ENCODE assay signal across 8 cellular contexts in genomic region chr1:156920233-156921052, GRCh38. TPM values are rescaled to one million over a fixed set of nuclear protein-coding genes. Genes with fewer than 3 reads are reported as not detected.
A peak's percentile ranks its signal among the peaks of the same experiment; 100 is the strongest.
DNase-seq lines count a peak whose midpoint lies in the region; ATAC-seq and TF ChIP-seq lines count a peak whose summit lies in the region.

TSS of gene LRRC71 (plus strand) at chr1:156920632. CDS start at chr1:156920804, 172 bp downstream.

- TF ChIP-seq CTCF in left lung (IDR thresholded peaks at IDR 0.05), result peak; percentile 84 to 86

- H3K36me3 ChIP-seq in ES-I3 (ENCODE audit: insufficient read depth, low read length) (no peaks in the 10 kb centered on the region; the same call in 1 of the 2 replicates), left lung (peaks cover 0 to under 1% of the 10 kb centered on the region in 2 donors)

- peaks cover 6% of the 10 kb centered on the region for H3K4me1 Mint-ChIP-seq in activated CD4-positive, alpha-beta T cell treated with anti-CD3 and anti-CD28 coated beads for 36 hours
- H3K4me1 Mint-ChIP-seq in dendritic cell treated with granulocyte-macrophage colony-stimulating factor and Interleukin-4, amounts not matched to agents 40 ng/mL and 50 ng/mL, for 4 days (ENCODE audit: low read depth), result peaks cover 22% of the 10 kb centered on the region

- H3K9ac ChIP-seq in ES-I3 (ENCODE audit: low read depth, low read length), result peak within 1 kb of the TSS; percentile 44; the same call in 1 of the 2 replicates

- H3K27me3 Mint-ChIP-seq in activated CD4-positive, alpha-beta T cell treated with anti-CD3 and anti-CD28 coated beads for 36 hours, result peaks cover 57% of the 10 kb centered on the region
- H3K27me3 Mint-ChIP-seq in dendritic cell treated with granulocyte-macrophage colony-stimulating factor and Interleukin-4, amounts not matched to agents 40 ng/mL and 50 ng/mL, for 4 days, result peaks cover 75% of the 10 kb centered on the region

- H3K27ac Mint-ChIP-seq in activated CD4-positive, alpha-beta T cell treated with anti-CD3 and anti-CD28 coated beads for 36 hours, result no peak within 1 kb of the TSS
- H3K27ac Mint-ChIP-seq in dendritic cell treated with granulocyte-macrophage colony-stimulating factor and Interleukin-4, amounts not matched to agents 40 ng/mL and 50 ng/mL, for 4 days, result no peak within 1 kb of the TSS

- no peak within 1 kb of the TSS for H3K27ac ChIP-seq in left lung

- H3K27me3 ChIP-seq in left lung, result peaks cover 49 to 76% of the 10 kb centered on the region in 2 donors

- no peaks in the 10 kb centered on the region for H3K9me3 Mint-ChIP-seq in activated CD4-positive, alpha-beta T cell treated with anti-CD3 and anti-CD28 coated beads for 36 hours (ENCODE audit: low read depth)
- H3K9me3 Mint-ChIP-seq in dendritic cell treated with granulocyte-macrophage colony-stimulating factor and Interleukin-4, amounts not matched to agents 40 ng/mL and 50 ng/mL, for 4 days, result no peaks in the 10 kb centered on the region

- H3K4me3 ChIP-seq in left lung, result no peak within 1 kb of the TSS

- H3K36me3 Mint-ChIP-seq in activated CD4-positive, alpha-beta T cell treated with anti-CD3 and anti-CD28 coated beads for 36 hours (ENCODE audit: low read depth), result no peaks in the 10 kb centered on the region
- H3K36me3 Mint-ChIP-seq in dendritic cell treated with granulocyte-macrophage colony-stimulating factor and Interleukin-4, amounts not matched to agents 40 ng/mL and 50 ng/mL, for 4 days (ENCODE audit: low read depth), result no peaks in the 10 kb centered on the region

- DNase-seq in NAMALWA (ENCODE audit: low spot score) (peak; percentile 67), left lung (peak; percentile 73 to 90)
- DNase-seq in activated CD4-positive, alpha-beta T cell treated with anti-CD3 and anti-CD28 coated beads for 36 hours, result peak; percentile 87
- DNase-seq in stimulated activated CD4-positive, alpha-beta T cell treated with anti-CD3 and anti-CD28 coated beads, Interleukin-4, amount 100 ng/mL, for 1 hour, result peak; percentile 74

- H3K4me3 Mint-ChIP-seq in activated CD4-positive, alpha-beta T cell treated with anti-CD3 and anti-CD28 coated beads for 36 hours, result no peak within 1 kb of the TSS
- peak within 1 kb of the TSS; percentile 30 for H3K4me3 Mint-ChIP-seq in dendritic cell treated with granulocyte-macrophage colony-stimulating factor and Interleukin-4, amounts not matched to agents 40 ng/mL and 50 ng/mL, for 4 days

- H3K9me3 ChIP-seq in ES-I3 (ENCODE audit: control insufficient read depth, insufficient read depth, low read length) (no peaks in the 10 kb centered on the region), left lung (no peaks in the 10 kb centered on the region)

- ATAC-seq in activated CD4-positive, alpha-beta T cell treated with anti-CD3 and anti-CD28 coated beads for 36 hours, result peak; percentile 92
- ATAC-seq in left lung (peak; percentile 98), HG03460 (IDR thresholded peaks at IDR 0.05; ENCODE audit: unreplicated experiment) (no peak), GM21381 (IDR thresholded peaks at IDR 0.05; ENCODE audit: unreplicated experiment) (no peak)

- intact Hi-C loops in activated CD4-positive, alpha-beta T cell treated with anti-CD3 and anti-CD28 coated beads for 36 hours (cut with DNase I, micrococcal nuclease), result loop anchor here in 1 of 2 experiments (1.0 kb wide), 1 partner anchor 28 kb away; no protein-coding TSS in a partner anchor
- intact Hi-C loops in dendritic cell treated with granulocyte-macrophage colony-stimulating factor and Interleukin-4, amounts not matched to agents 40 ng/mL and 50 ng/mL, for 4 days (cut with micrococcal nuclease), result loop anchor here (1.0 kb wide), 1 partner anchor 28 kb away; no protein-coding TSS in a partner anchor
- intact Hi-C loops in left lung (cut with DNase I), result no loop called here

- POLR2A ChIA-PET in activated CD4-positive, alpha-beta T cell treated with anti-CD3 and anti-CD28 coated beads for 36 hours (lab: Charles Lee), result no interaction called here

- CTCF ChIA-PET in activated CD4-positive, alpha-beta T cell treated with anti-CD3 and anti-CD28 coated beads for 36 hours (lab: Charles Lee), result interaction anchor here (0.7 to 1.3 kb wide), 4 partner anchors 19 to 30 kb away, joined by 3 to 4 read pairs (median 4); no protein-coding TSS in a partner anchor

- peaks cover 5% of the 10 kb centered on the region for H3K4me1 ChIP-seq in ES-I3 (ENCODE audit: insufficient read depth, low read length)
- peaks cover 16 to 22% of the 10 kb centered on the region in 2 donors for H3K4me1 ChIP-seq in left lung

RNA-seq across cellular contexts. Expression of gene LRRC71, which starts in this region (rescaled TPM):
- not detected for total RNA-seq in activated CD4-positive, alpha-beta T cell treated with anti-CD3 and anti-CD28 coated beads for 36 hours
- total RNA-seq in left lung, result 1 to 10 TPM in 1 of 2 donors, under 1 TPM in 1; 0.38 to 3.5 TPM

Comparison
In these comparisons a context has a peak if more than half of its experiments do, and no peak if none do; other contexts are left out.
1. Peak in DNase-seq and ATAC-seq in activated CD4-positive, alpha-beta T cell treated with anti-CD3 and anti-CD28 coated beads for 36 hours; RNA of the gene not detected or under 1 TPM.